ENCODE assay signal across 8 cellular contexts in the genomic region with DNA sequence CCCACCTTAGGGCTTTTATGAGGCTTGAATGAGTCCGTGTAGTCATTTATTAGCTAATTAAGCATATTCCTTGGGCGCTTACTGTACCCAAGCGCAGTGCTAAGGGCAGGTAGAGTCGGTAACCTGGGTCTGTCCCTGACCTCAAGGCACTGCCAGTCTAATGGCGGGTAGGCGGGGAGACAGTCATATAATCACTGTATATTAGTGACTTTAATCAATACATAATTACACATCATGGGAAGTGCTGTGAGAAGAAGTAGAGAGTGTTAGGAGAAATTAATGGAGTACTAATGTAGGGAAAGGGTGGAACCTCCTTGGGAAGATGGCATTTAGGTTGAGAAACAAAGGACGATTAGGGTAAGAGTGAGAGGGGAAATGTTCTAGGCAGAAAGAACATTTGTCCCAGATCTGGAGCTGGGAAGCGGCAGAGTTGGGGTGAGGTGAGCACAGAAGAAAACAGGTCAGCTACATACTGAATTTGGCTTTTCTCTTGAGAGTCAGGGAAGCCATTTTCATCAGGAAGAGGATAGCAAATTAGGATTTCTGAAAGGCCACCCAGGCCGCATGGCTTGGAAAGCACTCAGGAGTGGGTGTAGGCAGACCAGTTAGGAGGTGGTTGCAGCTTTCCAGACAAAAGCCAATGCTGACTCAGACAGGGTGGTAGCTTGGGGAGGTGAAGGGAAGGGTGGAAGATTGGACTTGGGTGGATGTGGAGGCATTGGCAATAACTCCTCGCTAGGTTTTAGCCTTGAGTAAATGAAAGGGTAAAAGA.
DNase-seq lines count a peak whose midpoint lies in the region; ATAC-seq and TF ChIP-seq lines count a peak whose summit lies in the region.

No MANE protein-coding gene starts in this region.

- H3K4me1 Mint-ChIP-seq in effector memory CD8-positive, alpha-beta T cell (ENCODE audit: low read depth in 2 of 2), result peaks cover 39 to 43% of the 10 kb centered on the region in 2 donors

- peak overlapping the region; percentile 97 for H3K9ac ChIP-seq in NT2/D1 (ENCODE audit: insufficient read length, low read depth)

- H3K27ac Mint-ChIP-seq in effector memory CD8-positive, alpha-beta T cell, result peak overlapping the region; percentile 100

- H3K9me3 ChIP-seq in NT2/D1 (ENCODE audit: insufficient read depth, low read length) (no peaks in the 10 kb centered on the region), neutrophil (no peaks in the 10 kb centered on the region)

- H3K27ac ChIP-seq in neutrophil, result peak overlapping the region; percentile 90

- H3K36me3 ChIP-seq in NT2/D1 (ENCODE audit: insufficient read depth, insufficient read length, low read length) (peaks cover 23% of the 10 kb centered on the region), neutrophil (no peaks in the 10 kb centered on the region)

- H3K27me3 ChIP-seq in NT2/D1 (ENCODE audit: insufficient read depth, insufficient read length), result no peaks in the 10 kb centered on the region
- peaks cover 6% of the 10 kb centered on the region for H3K27me3 ChIP-seq in neutrophil

- ATAC-seq in effector memory CD8-positive, alpha-beta T cell (replicated peaks), result no peak
- ATAC-seq in HG03571 (IDR thresholded peaks at IDR 0.05; ENCODE audit: unreplicated experiment) (no peak), GM21529 (IDR thresholded peaks at IDR 0.05; ENCODE audit: unreplicated experiment) (no peak)

- H3K27me3 Mint-ChIP-seq in effector memory CD8-positive, alpha-beta T cell, result peaks cover 0 to 13% of the 10 kb centered on the region in 2 donors

- H3K4me3 Mint-ChIP-seq in effector memory CD8-positive, alpha-beta T cell, result peak overlapping the region; percentile 88 to 95

- H3K4me1 ChIP-seq in NT2/D1 (ENCODE audit: insufficient read depth, insufficient read length) (peaks cover 17% of the 10 kb centered on the region), neutrophil (ENCODE audit: control insufficient read depth in 1 of 2, insufficient read depth in 1 of 2, low read depth in 1 of 2, low read length in 1 of 2) (peaks cover 21 to 26% of the 10 kb centered on the region in 2 experiments)

- H3K36me3 Mint-ChIP-seq in effector memory CD8-positive, alpha-beta T cell (ENCODE audit: insufficient read depth), result peaks cover 26% of the 10 kb centered on the region

- DNase-seq in D341Med (ENCODE audit: low spot score) (peak; percentile 9), NT2/D1 (ENCODE audit: low read depth, low spot score) (no peak), SKM-1 (lab: John Stamatoyannopoulos, UW; ENCODE audit: unreplicated experiment) (no peak), NCI-H187 (lab: John Stamatoyannopoulos, UW) (no peak)
- no peak for DNase-seq in effector memory CD8-positive, alpha-beta T cell

- H3K9me3 Mint-ChIP-seq in effector memory CD8-positive, alpha-beta T cell, result no peaks in the 10 kb centered on the region

- TF ChIP-seq CTCF in neutrophil (IDR thresholded peaks at IDR 0.05), result no peak

- H3K4me3 ChIP-seq in NT2/D1 (ENCODE audit: insufficient read length, low read depth), result peak overlapping the region; percentile 95
- H3K4me3 ChIP-seq in neutrophil (ENCODE audit: low read depth in 1 of 2, low read length in 1 of 2), result peak overlapping the region; percentile 91 to 98
